ENCODE assay signal across 9 cellular contexts in genomic region chr10:102814873-102815661, GRCh38. TPM values are rescaled to one million over a fixed set of nuclear protein-coding genes. Genes with fewer than 3 reads are reported as not detected.
DNase-seq lines count a peak whose midpoint lies in the region; ATAC-seq, FAIRE-seq and TF ChIP-seq lines count a peak whose summit lies in the region.
"Had no signal": no experiment of that assay in that cellular context is flagged by ENCODE, and none has a peak within 500 bp of the region (broad histone marks: within the 10 kb centered on the region; RNA-seq: fewer than 3 reads in every experiment).

No MANE protein-coding gene starts in this region.

- CTCF ChIA-PET in HepG2 (lab: Yijun Ruan, JAX; ENCODE audit: low intra/inter-chr PET ratio, low total read pairs) = no interaction called here

- peak; percentile 82 for ATAC-seq in HepG2
- no peak for ATAC-seq in GM18517 (IDR thresholded peaks at IDR 0.05; ENCODE audit: unreplicated experiment)

- H4K20me1 ChIP-seq in HepG2 (ENCODE audit: insufficient read depth, low read length) = no peaks in the 10 kb centered on the region

- TF ChIP-seq CTCF in HepG2 (CRISPR knock-in tag; IDR thresholded peaks at IDR 0.05) = no peak

- in situ Hi-C loops in HepG2 (cut with HindIII; ENCODE audit: extremely low pct_ligation_motif_present, low pct_unique_long_range_greater_than_20kb) = loop anchor here (10.0 kb wide), 1 partner anchor 70 kb away; the partner anchor contains the start of gene WBP1L

- H3K4me3 ChIP-seq in HepG2 (replicated peaks in 1 of 3; ENCODE audit: insufficient read depth in 1 of 3, low read depth in 2 of 3, low read length in 3 of 3) (peak overlapping the region in 2 of 3 experiments; percentile 26 to 56; a peak in 4 of 6 replicates), stomach smooth muscle (ENCODE audit: low read length in 2 of 2) (peak overlapping the region in 1 of 2 donors; percentile 55)

- no peak overlapping the region for H2AFZ ChIP-seq in HepG2 (ENCODE audit: low read length)

- H3K9me3 ChIP-seq in HepG2 (ENCODE audit: low read length) (no peaks in the 10 kb centered on the region), stomach smooth muscle (ENCODE audit: control insufficient read depth in 2 of 2, low read length in 2 of 2) (no peaks in the 10 kb centered on the region)

- intact Hi-C loops in HepG2 (cut with micrococcal nuclease; ENCODE audit: unreplicated experiment) = loop anchor here (1.0 to 2.0 kb wide), 2 partner anchors 62 to 72 kb away; partner anchors contain the start of gene WBP1L

- H3K4me2 ChIP-seq in HepG2 (ENCODE audit: low read depth, low read length) = peak overlapping the region; percentile 88

- H3K4me1 ChIP-seq in HepG2 (ENCODE audit: insufficient read depth, low read length) = peaks cover 42% of the 10 kb centered on the region
- H3K4me1 ChIP-seq in stomach smooth muscle (ENCODE audit: control insufficient read depth, insufficient read depth, low read length) = peaks cover 25% of the 10 kb centered on the region

- TF ChIP-seq POLR2A in HepG2 (IDR thresholded peaks at IDR 0.05; ENCODE audit: insufficient read depth in 1 of 2, low read depth in 2 of 2, low read length in 2 of 2) = peak in 1 of 2 experiments; percentile 24; a peak in 1 of 4 replicates

- TF ChIP-seq EP300 in HepG2 (IDR thresholded peaks at IDR 0.05; ENCODE audit: low read depth in 2 of 2, low read length in 2 of 2) (peak in 1 of 2 experiments; percentile 78; a peak in 2 of 4 replicates), HepG2 (CRISPR knock-in tag; IDR thresholded peaks at IDR 0.05; ENCODE audit: borderline replicate concordance) (peak; percentile 72)

- FAIRE-seq in HepG2 (lab: Jason Lieb, UNC) = peak; percentile 97
- no peak for FAIRE-seq in RCC 7860 (lab: Jason Lieb, UNC)

- H3K9ac ChIP-seq in HepG2 (ENCODE audit: insufficient read depth, low read depth, low read length) (peak overlapping the region; percentile 65), stomach smooth muscle (ENCODE audit: low read length in 2 of 2) (peak overlapping the region; percentile 60 to 78)

- POLR2A ChIA-PET in HepG2 (lab: Yijun Ruan, JAX) = interaction anchor here (0.6 to 3.1 kb wide), 8 partner anchors 17 to 373 kb away, joined by 3 to 25 read pairs (median 6); partner anchors contain the start of genes ARL3, SFXN2 and WBP1L

- BruUV-seq in HepG2 (replicated peaks; lab: Mats Ljungman, UMichigan) = no TSS peak

- no peaks in the 10 kb centered on the region for H3K27me3 ChIP-seq in HepG2 (ENCODE audit: control insufficient read depth in 1 of 2, insufficient read depth in 2 of 2, low read length in 2 of 2)
- no peaks in the 10 kb centered on the region for H3K27me3 ChIP-seq in stomach smooth muscle (ENCODE audit: control insufficient read depth in 1 of 2, insufficient read depth in 2 of 2, low read length in 2 of 2)

- H3K79me2 ChIP-seq in HepG2 (ENCODE audit: insufficient read depth, low read length) = no peaks in the 10 kb centered on the region

- DNase-seq in HT1080 (ENCODE audit: low read depth) (peak; percentile 43), cerebellum (ENCODE audit: low spot score) (peak; percentile 31), HepG2 (ENCODE audit: low spot score) (peak; percentile 90), RCC 7860 (ENCODE audit: low spot score) (no peak), LoVo (ENCODE audit: low spot score) (no peak)
- no peak for DNase-seq in activated naive CD4-positive, alpha-beta T cell treated with anti-CD3 and anti-CD28 coated beads, Interleukin-2, amount 50 U/mL, for 16 hours
- DNase-seq: stimulated activated CD4-positive, alpha-beta T cell treated with anti-CD3 and anti-CD28 coated beads, Interleukin-4, amount 100 ng/mL, for 1 hour had no signal

- H3K27ac ChIP-seq in HepG2 (ENCODE audit: extremely low read length, insufficient read depth, low read length) (peak overlapping the region; percentile 90), stomach smooth muscle (ENCODE audit: low read length) (peak overlapping the region; percentile 95)

- WGBS in HepG2 (ENCODE audit: low lambda C conversion rate) = 5% methylated on average over 12 of the region's 23 CpGs

- TF ChIP-seq RAD21 in HepG2 (CRISPR knock-in tag; IDR thresholded peaks at IDR 0.05) = no peak

- peaks cover 3 to 12% of the 10 kb centered on the region in 2 experiments; a peak in 2 of 5 replicates for H3K36me3 ChIP-seq in HepG2 (replicated peaks in 1 of 2; ENCODE audit: control insufficient read depth in 1 of 2, insufficient read depth in 2 of 2, low read length in 2 of 2)
- H3K36me3 ChIP-seq in stomach smooth muscle (ENCODE audit: control insufficient read depth in 2 of 2, insufficient read depth in 2 of 2, low read length in 2 of 2) = peaks cover 30 to 35% of the 10 kb centered on the region in 2 donors

RNA-seq across cellular contexts. Expression of gene CYP17A1, which starts 22.1 kb away (rescaled TPM):
- total RNA-seq in HT1080 (2014; rRNA removed; shearing (Covaris generic)) = not detected in 2 replicates
- not detected in 2 replicates for polyA plus RNA-seq in HT1080 (2015; cell fraction: cytosol; rRNA removed)
- 0.07 TPM in 1 of 2 replicates, not detected in the other for polyA plus RNA-seq in HT1080 (2015; cell fraction: nucleus; rRNA removed)
- total RNA-seq in cerebellum (not detected), HepG2 (2016; rRNA removed; fragmentation: Illumina TruSeq; extraction: Trizol) (0.13 and 0.14 TPM in 2 replicates)
- total RNA-seq in HepG2 (2016; cell fraction: cytosol; rRNA removed; fragmentation: Illumina TruSeq; extraction: Trizol; ENCODE audit: low read depth) = 0.18 TPM in 1 of 2 replicates, not detected in the other
- 0.15 TPM in 1 of 2 replicates, not detected in the other for total RNA-seq in HepG2 (2016; cell fraction: insoluble cytoplasmic fraction; rRNA removed; fragmentation: Illumina TruSeq; extraction: Trizol)
- 0.14 TPM in 1 of 2 replicates, not detected in the other for total RNA-seq in HepG2 (2016; cell fraction: membrane; rRNA removed; fragmentation: Illumina TruSeq; extraction: Trizol)
- not detected in 2 replicates for total RNA-seq in HepG2 (2016; cell fraction: nucleus; rRNA removed; fragmentation: Illumina TruSeq; extraction: Trizol)
- polyA plus RNA-seq in HepG2 (2011; rRNA removed) = 1.1 and 3.5 TPM in 2 replicates
- polyA plus RNA-seq in HepG2 (2011; cell fraction: cytosol; rRNA removed) = 0.87 and 3.2 TPM in 2 replicates
- polyA plus RNA-seq in HepG2 (2011; cell fraction: nucleus; rRNA removed) = 0.51 and 2.0 TPM in 2 replicates
- 8.8 and 14.0 TPM in 2 replicates for polyA plus RNA-seq in HepG2 (2012)
- 0.08 and 0.10 TPM in 2 replicates for polyA plus RNA-seq in HepG2 (2016; cell fraction: cytosol; fragmentation: Illumina TruSeq; extraction: Trizol; ENCODE audit: low read depth)
- 0.16 TPM in 1 of 2 replicates, not detected in the other for polyA plus RNA-seq in HepG2 (2016; cell fraction: insoluble cytoplasmic fraction; fragmentation: Illumina TruSeq; extraction: Trizol; ENCODE audit: low read depth)
- 1.4 TPM in 1 of 2 replicates, not detected in the other for polyA plus RNA-seq in HepG2 (2016; cell fraction: membrane; fragmentation: Illumina TruSeq; extraction: Trizol; ENCODE audit: low read depth)
- 0.57 TPM in 1 of 2 replicates, not detected in the other for polyA plus RNA-seq in HepG2 (2016; cell fraction: nucleus; fragmentation: Illumina TruSeq; extraction: Trizol; ENCODE audit: insufficient read depth, low read depth)
- polyA minus RNA-seq in HepG2 (2011; rRNA and poly(A)+ RNA removed; ENCODE audit: low replicate concordance) = 1.7 TPM in 1 of 2 replicates, not detected in the other
- polyA minus RNA-seq in HepG2 (2011; cell fraction: cytosol; rRNA and poly(A)+ RNA removed) = 0.44 and 2.8 TPM in 2 replicates
- polyA minus RNA-seq in HepG2 (2011; cell fraction: nucleus; rRNA and poly(A)+ RNA removed) = 0.39 and 1.5 TPM in 2 replicates

RNA-seq across cellular contexts. Expression of gene BORCS7, which starts 39.0 kb away (rescaled TPM):
- total RNA-seq in HT1080 (2014; rRNA removed; shearing (Covaris generic)) = 19.0 and 19.4 TPM in 2 replicates
- 24.2 and 25.2 TPM in 2 replicates for polyA plus RNA-seq in HT1080 (2015; cell fraction: cytosol; rRNA removed)
- 15.0 and 16.9 TPM in 2 replicates for polyA plus RNA-seq in HT1080 (2015; cell fraction: nucleus; rRNA removed)
- total RNA-seq in cerebellum (22.7 TPM), HepG2 (2016; rRNA removed; fragmentation: Illumina TruSeq; extraction: Trizol) (23.8 and 28.8 TPM in 2 replicates)
- total RNA-seq in HepG2 (2016; cell fraction: cytosol; rRNA removed; fragmentation: Illumina TruSeq; extraction: Trizol; ENCODE audit: low read depth) = 3.8 and 4.1 TPM in 2 replicates
- 23.3 and 33.1 TPM in 2 replicates for total RNA-seq in HepG2 (2016; cell fraction: insoluble cytoplasmic fraction; rRNA removed; fragmentation: Illumina TruSeq; extraction: Trizol)
- total RNA-seq in HepG2 (2016; cell fraction: membrane; rRNA removed; fragmentation: Illumina TruSeq; extraction: Trizol) = 10.2 and 12.8 TPM in 2 replicates
- total RNA-seq in HepG2 (2016; cell fraction: nucleus; rRNA removed; fragmentation: Illumina TruSeq; extraction: Trizol) = 12.8 and 13.6 TPM in 2 replicates
- polyA plus RNA-seq in HepG2 (2011; rRNA removed) = 29.4 and 33.6 TPM in 2 replicates
- polyA plus RNA-seq in HepG2 (2011; cell fraction: cytosol; rRNA removed) = 28.0 and 35.3 TPM in 2 replicates
- 12.6 and 16.4 TPM in 2 replicates for polyA plus RNA-seq in HepG2 (2011; cell fraction: nucleus; rRNA removed)
- 27.9 and 31.1 TPM in 2 replicates for polyA plus RNA-seq in HepG2 (2012)
- 5.4 and 5.8 TPM in 2 replicates for polyA plus RNA-seq in HepG2 (2016; cell fraction: cytosol; fragmentation: Illumina TruSeq; extraction: Trizol; ENCODE audit: low read depth)
- polyA plus RNA-seq in HepG2 (2016; cell fraction: insoluble cytoplasmic fraction; fragmentation: Illumina TruSeq; extraction: Trizol; ENCODE audit: low read depth) = 32.6 and 40.5 TPM in 2 replicates
- polyA plus RNA-seq in HepG2 (2016; cell fraction: membrane; fragmentation: Illumina TruSeq; extraction: Trizol; ENCODE audit: low read depth) = 10.3 and 13.0 TPM in 2 replicates
- 19.0 and 22.2 TPM in 2 replicates for polyA plus RNA-seq in HepG2 (2016; cell fraction: nucleus; fragmentation: Illumina TruSeq; extraction: Trizol; ENCODE audit: insufficient read depth, low read depth)
- 9.9 and 17.1 TPM in 2 replicates for polyA minus RNA-seq in HepG2 (2011; rRNA and poly(A)+ RNA removed; ENCODE audit: low replicate concordance)
- 7.5 and 8.2 TPM in 2 replicates for polyA minus RNA-seq in HepG2 (2011; cell fraction: cytosol; rRNA and poly(A)+ RNA removed)
- 26.7 and 33.2 TPM in 2 replicates for polyA minus RNA-seq in HepG2 (2011; cell fraction: nucleus; rRNA and poly(A)+ RNA removed)

RNA-seq across cellular contexts. Expression of gene AS3MT, which starts 54.2 kb away (rescaled TPM):
- total RNA-seq in HT1080 (2014; rRNA removed; shearing (Covaris generic)) = 0.14 TPM in 1 of 2 replicates, not detected in the other
- 0.80 and 1.2 TPM in 2 replicates for polyA plus RNA-seq in HT1080 (2015; cell fraction: cytosol; rRNA removed)
- 0.55 and 1.1 TPM in 2 replicates for polyA plus RNA-seq in HT1080 (2015; cell fraction: nucleus; rRNA removed)
- total RNA-seq in cerebellum (5.8 TPM), HepG2 (2016; rRNA removed; fragmentation: Illumina TruSeq; extraction: Trizol) (17.4 and 27.3 TPM in 2 replicates)
- total RNA-seq in HepG2 (2016; cell fraction: cytosol; rRNA removed; fragmentation: Illumina TruSeq; extraction: Trizol; ENCODE audit: low read depth) = 6.0 and 6.4 TPM in 2 replicates
- 18.5 and 26.0 TPM in 2 replicates for total RNA-seq in HepG2 (2016; cell fraction: insoluble cytoplasmic fraction; rRNA removed; fragmentation: Illumina TruSeq; extraction: Trizol)
- total RNA-seq in HepG2 (2016; cell fraction: membrane; rRNA removed; fragmentation: Illumina TruSeq; extraction: Trizol) = 10.3 and 11.3 TPM in 2 replicates
- total RNA-seq in HepG2 (2016; cell fraction: nucleus; rRNA removed; fragmentation: Illumina TruSeq; extraction: Trizol) = 8.2 and 11.9 TPM in 2 replicates
- polyA plus RNA-seq in HepG2 (2011; rRNA removed) = 8.3 and 8.7 TPM in 2 replicates
- polyA plus RNA-seq in HepG2 (2011; cell fraction: cytosol; rRNA removed) = 5.8 and 7.5 TPM in 2 replicates
- polyA plus RNA-seq in HepG2 (2011; cell fraction: nucleus; rRNA removed) = 3.2 and 3.9 TPM in 2 replicates
- polyA plus RNA-seq in HepG2 (2012) = 11.6 and 20.7 TPM in 2 replicates
- polyA plus RNA-seq in HepG2 (2016; cell fraction: cytosol; fragmentation: Illumina TruSeq; extraction: Trizol; ENCODE audit: low read depth) = 4.8 and 5.8 TPM in 2 replicates
- polyA plus RNA-seq in HepG2 (2016; cell fraction: insoluble cytoplasmic fraction; fragmentation: Illumina TruSeq; extraction: Trizol; ENCODE audit: low read depth) = 26.9 and 30.9 TPM in 2 replicates
- polyA plus RNA-seq in HepG2 (2016; cell fraction: membrane; fragmentation: Illumina TruSeq; extraction: Trizol; ENCODE audit: low read depth) = 9.9 and 10.8 TPM in 2 replicates
- 14.1 and 15.2 TPM in 2 replicates for polyA plus RNA-seq in HepG2 (2016; cell fraction: nucleus; fragmentation: Illumina TruSeq; extraction: Trizol; ENCODE audit: insufficient read depth, low read depth)
- polyA minus RNA-seq in HepG2 (2011; rRNA and poly(A)+ RNA removed; ENCODE audit: low replicate concordance) = 4.1 TPM in 1 of 2 replicates, not detected in the other
- 2.7 and 3.0 TPM in 2 replicates for polyA minus RNA-seq in HepG2 (2011; cell fraction: cytosol; rRNA and poly(A)+ RNA removed)
- 5.3 and 7.8 TPM in 2 replicates for polyA minus RNA-seq in HepG2 (2011; cell fraction: nucleus; rRNA and poly(A)+ RNA removed)

Comparison
In these comparisons a context has a peak if more than half of its experiments do, and no peak if none do; other contexts are left out.
1. DNase-seq: peak in HT1080 (single experiment), cerebellum (single experiment) and HepG2 (single experiment); none in RCC 7860 (single experiment), LoVo (single experiment) and activated naive CD4-positive, alpha-beta T cell treated with anti-CD3 and anti-CD28 coated beads, Interleukin-2, amount 50 U/mL, for 16 hours (single experiment).